ENCODE assay signal across 25 cellular contexts in genomic region chr1:7097938-7098592, GRCh38.
"Had no signal": no experiment of that assay in that cellular context is flagged by ENCODE, and none has a peak within 500 bp of the region (broad histone marks: within the 10 kb centered on the region; RNA-seq: fewer than 3 reads in every experiment).

No MANE protein-coding gene starts in this region.

- ATAC-seq: activated CD4-positive, alpha-beta T cell treated with anti-CD3 and anti-CD28 coated beads for 36 hours; gastroesophageal sphincter; heart left ventricle; left lung; natural killer cell; sciatic nerve had no signal

- H3K9me3 Mint-ChIP-seq: brain, natural killer cell had no signal

- H3K9me3 ChIP-seq: colonic mucosa, gastroesophageal sphincter, heart left ventricle, left lung, suprapubic skin, tibial nerve had no signal

- H3K27ac Mint-ChIP-seq: activated CD4-positive, alpha-beta T cell treated with anti-CD3 and anti-CD28 coated beads for 36 hours; activated naive CD8-positive, alpha-beta T cell; natural killer cell had no signal

- FAIRE-seq: urothelium cell line had no signal

- H3K4me1 Mint-ChIP-seq: activated CD4-positive, alpha-beta T cell treated with anti-CD3 and anti-CD28 coated beads for 36 hours; natural killer cell had no signal

- DNase-seq: activated CD4-positive, alpha-beta T cell treated with anti-CD3 and anti-CD28 coated beads for 36 hours; activated CD4-positive, CD25-positive, alpha-beta regulatory T cell; activated effector memory CD4-positive, alpha-beta T cell treated with Interleukin-2 at 50 U/mL for 16 hours; activated naive CD4-positive, alpha-beta T cell treated with Interleukin-2 at 50 U/mL for 16 hours; anterior cingulate cortex; cerebellar nuclear complex; colonic mucosa; effector memory CD4-positive, alpha-beta T cell; erythroblast; heart left ventricle; kidney glomerular epithelial cell; left lung; mesendoderm; natural killer cell; stimulated activated naive CD4-positive, alpha-beta T cell; T-helper 1 cell had no signal

- H3K27me3 ChIP-seq: colonic mucosa had no signal

- H3K36me3 ChIP-seq: cardiac muscle cell, colonic mucosa, gastroesophageal sphincter, heart left ventricle, left lung, suprapubic skin, tibial nerve had no signal

- H3K36me3 Mint-ChIP-seq: activated naive CD8-positive, alpha-beta T cell; brain; natural killer cell had no signal

- H3K4me3 ChIP-seq: cardiac muscle cell, colonic mucosa, gastroesophageal sphincter, heart left ventricle, left lung, lung, suprapubic skin, tibial nerve had no signal

- H3K4me3 Mint-ChIP-seq: activated CD4-positive, alpha-beta T cell treated with anti-CD3 and anti-CD28 coated beads for 36 hours; activated naive CD8-positive, alpha-beta T cell; brain; natural killer cell had no signal

- H3K27ac ChIP-seq: cardiac muscle cell, colonic mucosa, gastroesophageal sphincter, heart left ventricle, left lung, suprapubic skin, tibial nerve had no signal

- H3K4me1 ChIP-seq: colonic mucosa, gastroesophageal sphincter, heart left ventricle, left lung, suprapubic skin, tibial nerve had no signal
